7 cellular contexts compared by ENCODE assay signal in the genomic region with DNA sequence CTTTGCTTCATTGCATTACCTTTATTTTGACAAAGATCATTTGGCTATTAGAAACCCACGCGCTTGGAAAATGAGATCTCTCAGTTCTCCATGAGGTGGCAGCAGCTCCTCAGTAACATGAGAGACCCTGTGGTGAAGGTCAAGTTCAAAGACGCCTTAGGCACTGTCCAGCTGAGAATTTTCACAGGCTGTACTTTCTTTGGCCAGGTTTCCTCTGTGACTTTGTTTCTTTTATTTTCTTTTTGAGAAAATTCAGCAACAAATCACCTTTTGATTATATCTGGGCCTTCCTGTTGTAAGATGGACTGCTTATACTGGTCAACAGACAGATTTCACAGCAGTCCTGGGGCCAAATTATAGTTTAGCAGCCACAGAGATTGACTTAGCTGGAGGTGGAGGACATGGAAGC. TPM values are rescaled to one million over a fixed set of nuclear protein-coding genes. Genes with fewer than 3 reads are reported as not detected.
A peak's percentile ranks its signal among the peaks of the same experiment; 100 is the strongest.
DNase-seq lines count a peak whose midpoint lies in the region; ATAC-seq, FAIRE-seq and TF ChIP-seq lines count a peak whose summit lies in the region.

No MANE protein-coding gene starts in this region.

- H3K27ac ChIP-seq in vagina: no peak overlapping the region

- peak; percentile 23 for FAIRE-seq in HTR-8/SVneo (lab: Jason Lieb, UNC)

- H3K4me1 Mint-ChIP-seq in endothelial cell (ENCODE audit: unreplicated experiment) (no peaks in the 10 kb centered on the region), mesothelial cell of epicardium (no peaks in the 10 kb centered on the region)

- no peak overlapping the region for H3K27ac Mint-ChIP-seq in endothelial cell (ENCODE audit: unreplicated experiment)
- H3K27ac Mint-ChIP-seq in mesothelial cell of epicardium: no peak overlapping the region

- H3K36me3 ChIP-seq in vagina: no peaks in the 10 kb centered on the region

- no peaks in the 10 kb centered on the region for H3K27me3 Mint-ChIP-seq in endothelial cell (ENCODE audit: unreplicated experiment)
- H3K27me3 Mint-ChIP-seq in mesothelial cell of epicardium (ENCODE audit: low read depth): peaks cover 10% of the 10 kb centered on the region

- no peaks in the 10 kb centered on the region for H3K9me3 ChIP-seq in vagina

- no peaks in the 10 kb centered on the region for H3K4me1 ChIP-seq in vagina

- TF ChIP-seq CTCF in endothelial cell (IDR thresholded peaks at IDR 0.05; ENCODE audit: unreplicated experiment) (peak; percentile 74), mesothelial cell of epicardium (IDR thresholded peaks at IDR 0.05; ENCODE audit: unreplicated experiment) (peak; percentile 61), vagina (IDR thresholded peaks at IDR 0.05) (peak; percentile 41 to 68 (median 64))

- DNase-seq in DMS53 (lab: John Stamatoyannopoulos, UW) (peak; percentile 87), HTR-8/SVneo (ENCODE audit: insufficient read length, low spot score) (peak; percentile 61), T-helper 1 cell (peak in 3 of 5 donors; percentile 7 to 20 (median 18)), endothelial cell (ENCODE audit: low spot score) (peak; percentile 47), mesothelial cell of epicardium (ENCODE audit: low spot score in 2 of 2, unreplicated experiment in 2 of 2) (peak in 1 of 2 experiments; percentile 45), vagina (ENCODE audit: extremely low spot score in 2 of 2) (no peak)

- no peak overlapping the region for H3K4me3 Mint-ChIP-seq in endothelial cell (ENCODE audit: unreplicated experiment)
- no peak overlapping the region for H3K4me3 Mint-ChIP-seq in mesothelial cell of epicardium

- peak; percentile 64 for ATAC-seq in GM18861 (IDR thresholded peaks at IDR 0.05; ENCODE audit: unreplicated experiment)

- H3K9me3 Mint-ChIP-seq in endothelial cell (ENCODE audit: unreplicated experiment) (no peaks in the 10 kb centered on the region), mesothelial cell of epicardium (peaks cover 6% of the 10 kb centered on the region)

- no peak for TF ChIP-seq POLR2A in vagina (IDR thresholded peaks at IDR 0.05)

- H3K36me3 Mint-ChIP-seq in endothelial cell (ENCODE audit: low read depth, unreplicated experiment) (no peaks in the 10 kb centered on the region), mesothelial cell of epicardium (no peaks in the 10 kb centered on the region)

- intact Hi-C loops in vagina (cut with DNase I): no loop called here

- H3K27me3 ChIP-seq in vagina: no peaks in the 10 kb centered on the region

- H3K4me3 ChIP-seq in vagina: no peak overlapping the region

RNA-seq across cellular contexts. Expression of a gene that starts 54.5 kb away (rescaled TPM):
- total RNA-seq in endothelial cell (ENCODE audit: unreplicated experiment) (112 TPM), mesothelial cell of epicardium (88.4 to 93.7 TPM (median 91.9 TPM) in 3 replicates), vagina (34.9 TPM)

Comparison
In these comparisons a context has a peak if more than half of its experiments do, and no peak if none do; other contexts are left out.
1. DNase-seq: peak in DMS53 (single experiment), HTR-8/SVneo (single experiment), T-helper 1 cell (3 of 5) and endothelial cell (single experiment); none in vagina (0 of 2).
2. Peak in every context shown above with its lines, with median percentiles within 50 percentile points of each other: CTCF ChIP-seq.